8 cellular contexts compared by ENCODE assay signal in the genomic region with DNA sequence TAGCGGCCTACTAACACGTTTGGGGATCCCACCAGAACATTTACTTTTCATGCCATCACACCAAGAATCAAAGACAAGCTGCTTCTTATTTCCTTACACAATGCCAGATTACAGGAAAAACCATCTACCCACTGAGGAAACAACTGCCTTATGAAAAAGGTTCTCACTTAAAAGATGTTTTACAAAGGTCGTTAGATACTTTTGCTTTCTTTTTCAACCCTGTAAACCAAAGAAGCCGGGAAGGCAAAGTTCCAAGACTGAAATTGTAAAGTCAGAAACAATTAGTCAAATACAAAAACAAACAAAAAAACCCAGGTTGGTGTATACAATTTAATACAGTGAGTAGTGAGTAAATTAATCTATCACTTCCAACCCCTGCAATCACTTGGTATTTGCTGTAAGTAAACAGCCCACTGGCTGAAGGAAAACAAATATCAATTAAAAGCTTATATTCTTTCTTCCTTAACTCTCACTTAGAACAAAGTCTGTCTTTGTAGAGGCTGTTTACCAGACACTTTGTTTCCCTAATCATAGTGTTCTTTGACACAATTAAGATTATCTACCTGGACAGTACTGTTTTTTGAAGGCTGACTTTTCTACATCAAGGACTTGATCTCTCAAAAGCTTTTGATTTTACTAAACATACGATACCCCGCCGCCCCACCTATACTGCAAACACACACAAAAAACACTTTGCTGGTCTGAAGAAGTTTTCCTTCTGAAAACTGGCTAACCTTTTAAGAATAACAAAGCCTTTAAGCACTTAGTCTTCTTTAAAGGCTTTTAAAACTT. TPM values are rescaled to one million over a fixed set of nuclear protein-coding genes. Genes with fewer than 3 reads are reported as not detected.
DNase-seq lines count a peak whose midpoint lies in the region; ATAC-seq and TF ChIP-seq lines count a peak whose summit lies in the region.

No MANE protein-coding gene starts in this region.

- no peak overlapping the region for H3K18ac ChIP-seq in H9 (ENCODE audit: insufficient read length, low read depth, low read length)

- ATAC-seq in activated CD8-positive, alpha-beta memory T cell treated with anti-CD3 and anti-CD28 coated beads, Interleukin-2, amount 10 ng/mL, durations not matched to agents 7 days and 5 days, result peak; percentile 59
- ATAC-seq in activated CD8-positive, alpha-beta T cell treated with anti-CD3 and anti-CD28 coated beads for 36 hours, result peak; percentile 34
- ATAC-seq in GM21529 (IDR thresholded peaks at IDR 0.05; ENCODE audit: unreplicated experiment), result no peak
- ATAC-seq in GM18861 (IDR thresholded peaks at IDR 0.05; ENCODE audit: unreplicated experiment), result no peak

- H3K36me3 ChIP-seq in stomach, result peaks cover 2 to 38% (median 31%) of the 10 kb centered on the region in 4 donors

- peaks cover 42% of the 10 kb centered on the region for H3K36me3 Mint-ChIP-seq in activated CD8-positive, alpha-beta memory T cell treated with anti-CD3 and anti-CD28 coated beads, Interleukin-2, amount 10 ng/mL, durations not matched to agents 7 days and 5 days
- peaks cover 44% of the 10 kb centered on the region for H3K36me3 Mint-ChIP-seq in activated CD8-positive, alpha-beta T cell treated with anti-CD3 and anti-CD28 coated beads for 36 hours (ENCODE audit: low read depth)
- H3K36me3 Mint-ChIP-seq in immature natural killer cell, result peaks cover 14 to 30% (median 16%) of the 10 kb centered on the region in 3 donors
- H3K36me3 Mint-ChIP-seq in H9 (ENCODE audit: insufficient read depth in 1 of 3, low read depth in 3 of 3), result peaks cover 2 to 17% (median 17%) of the 10 kb centered on the region in 3 experiments; a peak in 5 of 7 replicates

- H2AFZ ChIP-seq in H9 (ENCODE audit: low read length), result no peak overlapping the region

- no peak overlapping the region for H3K4ac ChIP-seq in H9 (ENCODE audit: low read depth, low read length)

- H3K27me3 ChIP-seq in stomach (no peaks in the 10 kb centered on the region), H9 (ENCODE audit: insufficient read depth, low read length) (no peaks in the 10 kb centered on the region)

- H3K9me3 Mint-ChIP-seq in activated CD8-positive, alpha-beta memory T cell treated with anti-CD3 and anti-CD28 coated beads, Interleukin-2, amount 10 ng/mL, durations not matched to agents 7 days and 5 days (ENCODE audit: low read depth), result peaks cover 5% of the 10 kb centered on the region
- peaks cover 4% of the 10 kb centered on the region for H3K9me3 Mint-ChIP-seq in activated CD8-positive, alpha-beta T cell treated with anti-CD3 and anti-CD28 coated beads for 36 hours
- H3K9me3 Mint-ChIP-seq in immature natural killer cell, result no peaks in the 10 kb centered on the region
- H3K9me3 Mint-ChIP-seq in H9, result no peaks in the 10 kb centered on the region

- H3K4me2 ChIP-seq in H9 (ENCODE audit: insufficient read depth, insufficient read length, low read length), result no peak overlapping the region

- no peaks in the 10 kb centered on the region for H3K79me1 ChIP-seq in H9 (ENCODE audit: insufficient read depth, low read depth, low read length, poor library complexity, severe bottlenecking)

- no peak overlapping the region for H4K5ac ChIP-seq in H9 (ENCODE audit: insufficient read length, low read depth, low read length)

- no peaks in the 10 kb centered on the region for H3K79me2 ChIP-seq in H9 (ENCODE audit: insufficient read depth, low read length)

- TF ChIP-seq EP300 in stomach (IDR thresholded peaks at IDR 0.05), result no peak

- POLR2A ChIA-PET in activated CD8-positive, alpha-beta T cell treated with anti-CD3 and anti-CD28 coated beads for 36 hours (lab: Charles Lee), result interaction anchor here (0.6 to 2.1 kb wide), 3 partner anchors 15 to 20 kb away, joined by 4 to 11 read pairs (median 4); no protein-coding TSS in a partner anchor

- no peak for TF ChIP-seq POLR2A in stomach (IDR thresholded peaks at IDR 0.05)

- H2BK15ac ChIP-seq in H9 (ENCODE audit: low read depth, low read length), result no peak overlapping the region

- H3T11ph ChIP-seq in H9 (ENCODE audit: low read length), result no peak overlapping the region

- no peaks in the 10 kb centered on the region for H3K23me2 ChIP-seq in H9 (ENCODE audit: insufficient read length, low read depth, low read length, poor library complexity, severe bottlenecking)

- H2BK20ac ChIP-seq in H9 (ENCODE audit: low read depth, low read length, poor library complexity, severe bottlenecking), result no peak overlapping the region

- 16 to 47% (median 32%) methylated on average over 7 of the region's 7 CpGs for WGBS in stomach, 5 donors
- no CpG with 5 or more reads among the region's 7 CpGs for WGBS in H9 (ENCODE audit: extremely low coverage, insufficient read length, low lambda C conversion rate)

- no peak overlapping the region for H2BK120ac ChIP-seq in H9 (ENCODE audit: low read depth, low read length, poor library complexity, severe bottlenecking)

- H3K27me3 Mint-ChIP-seq in activated CD8-positive, alpha-beta memory T cell treated with anti-CD3 and anti-CD28 coated beads, Interleukin-2, amount 10 ng/mL, durations not matched to agents 7 days and 5 days, result no peaks in the 10 kb centered on the region
- no peaks in the 10 kb centered on the region for H3K27me3 Mint-ChIP-seq in activated CD8-positive, alpha-beta T cell treated with anti-CD3 and anti-CD28 coated beads for 36 hours
- H3K27me3 Mint-ChIP-seq in immature natural killer cell (ENCODE audit: low read depth in 3 of 3) (peaks cover 0 to 2% (median 0%) of the 10 kb centered on the region in 3 donors), H9 (ENCODE audit: low read depth) (no peaks in the 10 kb centered on the region)

- H3K56ac ChIP-seq in H9 (ENCODE audit: insufficient read length, low read depth, low read length), result no peak overlapping the region

- H3K27ac ChIP-seq in stomach, result peak overlapping the region in 4 of 5 donors; percentile 36 to 81 (median 68)
- no peak overlapping the region for H3K27ac ChIP-seq in H9 (ENCODE audit: insufficient read length, low read depth, low read length)

- H3K4me1 Mint-ChIP-seq in activated CD8-positive, alpha-beta memory T cell treated with anti-CD3 and anti-CD28 coated beads, Interleukin-2, amount 10 ng/mL, durations not matched to agents 7 days and 5 days, result peaks cover 33% of the 10 kb centered on the region
- peaks cover 42% of the 10 kb centered on the region for H3K4me1 Mint-ChIP-seq in activated CD8-positive, alpha-beta T cell treated with anti-CD3 and anti-CD28 coated beads for 36 hours (ENCODE audit: low read depth)
- peaks cover 21 to 30% of the 10 kb centered on the region in 2 donors for H3K4me1 Mint-ChIP-seq in immature natural killer cell
- H3K4me1 Mint-ChIP-seq in H9, result no peaks in the 10 kb centered on the region

- H4K91ac ChIP-seq in H9 (ENCODE audit: insufficient read length, low read depth, low read length), result no peak overlapping the region

- peak overlapping the region; percentile 70 for H3K4me3 Mint-ChIP-seq in activated CD8-positive, alpha-beta memory T cell treated with anti-CD3 and anti-CD28 coated beads, Interleukin-2, amount 10 ng/mL, durations not matched to agents 7 days and 5 days
- H3K4me3 Mint-ChIP-seq in activated CD8-positive, alpha-beta T cell treated with anti-CD3 and anti-CD28 coated beads for 36 hours, result peak overlapping the region; percentile 28
- peak overlapping the region; percentile 69 to 86 (median 83) for H3K4me3 Mint-ChIP-seq in immature natural killer cell
- no peak overlapping the region for H3K4me3 Mint-ChIP-seq in H9

- TF ChIP-seq CTCF in activated CD8-positive, alpha-beta T cell treated with anti-CD3 and anti-CD28 coated beads for 36 hours (IDR thresholded peaks at IDR 0.05), result no peak
- TF ChIP-seq CTCF in stomach (IDR thresholded peaks at IDR 0.05), result no peak
- TF ChIP-seq CTCF in H9 (conservative IDR thresholded peaks at IDR 0.05), result no peak

- peak overlapping the region in 1 of 4 donors; percentile 6 for H3K4me3 ChIP-seq in stomach

- no peak overlapping the region for H4K8ac ChIP-seq in H9 (replicated peaks; ENCODE audit: insufficient read length, low read depth, low read length)

- no peaks in the 10 kb centered on the region for H3K9me3 ChIP-seq in stomach
- no peaks in the 10 kb centered on the region for H3K9me3 ChIP-seq in H9 (ENCODE audit: control insufficient read depth, low read depth, low read length)

- no peak overlapping the region for H3K14ac ChIP-seq in H9 (ENCODE audit: insufficient read depth, low read length)

- H2AK5ac ChIP-seq in H9 (ENCODE audit: insufficient read length, low read length), result no peak overlapping the region

- peak overlapping the region; percentile 84 for H3K27ac Mint-ChIP-seq in activated CD8-positive, alpha-beta memory T cell treated with anti-CD3 and anti-CD28 coated beads, Interleukin-2, amount 10 ng/mL, durations not matched to agents 7 days and 5 days
- H3K27ac Mint-ChIP-seq in activated CD8-positive, alpha-beta T cell treated with anti-CD3 and anti-CD28 coated beads for 36 hours, result peak overlapping the region; percentile 63
- H3K27ac Mint-ChIP-seq in immature natural killer cell (peak overlapping the region; percentile 88 to 95 (median 90)), H9 (no peak overlapping the region)

- CTCF ChIA-PET in activated CD8-positive, alpha-beta memory T cell treated with anti-CD3 and anti-CD28 coated beads, Interleukin-2, amount 10 ng/mL, durations not matched to agents 7 days and 5 days (lab: Charles Lee), result interaction anchor here (1.4 to 1.5 kb wide), 2 partner anchors 13 to 17 kb away, joined by 4 read pairs; no protein-coding TSS in a partner anchor
- CTCF ChIA-PET in activated CD8-positive, alpha-beta T cell treated with anti-CD3 and anti-CD28 coated beads for 36 hours (lab: Charles Lee), result no interaction called here

- H3K23ac ChIP-seq in H9 (ENCODE audit: insufficient read length, low read depth, low read length), result no peak overlapping the region

- H3K9ac ChIP-seq in H9 (ENCODE audit: extremely low read depth, insufficient read length, low read length), result no peak overlapping the region

- no peak for DNase-seq in activated CD8-positive, alpha-beta memory T cell treated with anti-CD3 and anti-CD28 coated beads, Interleukin-2, amount 10 ng/mL, durations not matched to agents 7 days and 5 days
- no peak for DNase-seq in activated CD8-positive, alpha-beta memory T cell treated with anti-CD3 and anti-CD28 coated beads, Interleukin-2, amount 50 U/mL, for 4 hours
- no peak for DNase-seq in activated CD8-positive, alpha-beta T cell treated with anti-CD3 and anti-CD28 coated beads for 36 hours
- DNase-seq in immature natural killer cell (peak; percentile 3 to 19 (median 12)), stomach (no peak), H9 (no peak)

- H2BK12ac ChIP-seq in H9 (ENCODE audit: insufficient read length, low read depth, low read length), result no peak overlapping the region

- no peak overlapping the region for H2BK5ac ChIP-seq in H9 (ENCODE audit: insufficient read length, low read length)

- H3K4me1 ChIP-seq in stomach (peaks cover 0 to 31% (median 6%) of the 10 kb centered on the region in 4 donors), H9 (ENCODE audit: insufficient read depth, low read length) (no peaks in the 10 kb centered on the region)

- H4K20me1 ChIP-seq in H9 (ENCODE audit: control insufficient read depth, insufficient read depth, insufficient read length), result no peaks in the 10 kb centered on the region

- intact Hi-C loops in activated CD8-positive, alpha-beta T cell treated with anti-CD3 and anti-CD28 coated beads for 36 hours (cut with micrococcal nuclease), result no loop called here
- intact Hi-C loops in stomach (cut with DNase I; ENCODE audit: low total_unique reads), result no loop called here

RNA-seq across cellular contexts. Expression of a gene that starts 18.1 kb away (rescaled TPM):
- 10 to 100 TPM; 17.2 to 17.5 TPM for total RNA-seq in activated CD8-positive, alpha-beta memory T cell treated with anti-CD3 and anti-CD28 coated beads, Interleukin-2, amount 10 ng/mL, durations not matched to agents 7 days and 5 days
- 10 to 100 TPM; 16.6 to 17.0 TPM for total RNA-seq in activated CD8-positive, alpha-beta T cell treated with anti-CD3 and anti-CD28 coated beads for 36 hours
- 10 to 100 TPM in 1 of 3 donors, 1 to 10 TPM in 2; 3.8 to 11.0 (median 9.6) TPM for polyA plus RNA-seq in immature natural killer cell
- total RNA-seq in stomach, result 10 to 100 TPM in 2 of 5 donors, 1 to 10 TPM in 3; 5.8 to 61.5 (median 9.8) TPM
- 1 to 10 TPM; 4.4 to 9.5 (median 5.9) TPM for polyA plus RNA-seq in stomach
- total RNA-seq in H9 (2021), result 33.0 and 33.5 TPM in 2 replicates

Comparison
In these comparisons a context has a peak if more than half of its experiments do, and no peak if none do; other contexts are left out.
1. ATAC-seq: peak in activated CD8-positive, alpha-beta memory T cell treated with anti-CD3 and anti-CD28 coated beads, Interleukin-2, amount 10 ng/mL, durations not matched to agents 7 days and 5 days (single experiment) and activated CD8-positive, alpha-beta T cell treated with anti-CD3 and anti-CD28 coated beads for 36 hours (single experiment); none in GM21529 (single experiment) and GM18861 (single experiment).
2. DNase-seq: peak in immature natural killer cell (3 of 3); none in activated CD8-positive, alpha-beta memory T cell treated with anti-CD3 and anti-CD28 coated beads, Interleukin-2, amount 10 ng/mL, durations not matched to agents 7 days and 5 days (single experiment), activated CD8-positive, alpha-beta memory T cell treated with anti-CD3 and anti-CD28 coated beads, Interleukin-2, amount 50 U/mL, for 4 hours (single experiment), activated CD8-positive, alpha-beta T cell treated with anti-CD3 and anti-CD28 coated beads for 36 hours (single experiment), stomach (single experiment) and H9 (single experiment).
3. H3K27ac Mint-ChIP-seq: peak in activated CD8-positive, alpha-beta memory T cell treated with anti-CD3 and anti-CD28 coated beads, Interleukin-2, amount 10 ng/mL, durations not matched to agents 7 days and 5 days (single experiment), activated CD8-positive, alpha-beta T cell treated with anti-CD3 and anti-CD28 coated beads for 36 hours (single experiment) and immature natural killer cell (6 of 6); none in H9 (0 of 3).
4. H3K4me3 Mint-ChIP-seq: peak in activated CD8-positive, alpha-beta memory T cell treated with anti-CD3 and anti-CD28 coated beads, Interleukin-2, amount 10 ng/mL, durations not matched to agents 7 days and 5 days (single experiment), activated CD8-positive, alpha-beta T cell treated with anti-CD3 and anti-CD28 coated beads for 36 hours (single experiment) and immature natural killer cell (5 of 5); none in H9 (0 of 2).